In genomic region chr14:96586921-96587822, GRCh38 we compare ENCODE assay signal across 24 cellular contexts.
DNase-seq lines count a peak whose midpoint lies in the region; ATAC-seq and TF ChIP-seq lines count a peak whose summit lies in the region.
"Had no signal": no experiment of that assay in that cellular context is flagged by ENCODE, and none has a peak within 500 bp of the region (broad histone marks: within the 10 kb centered on the region; RNA-seq: fewer than 3 reads in every experiment).

No MANE protein-coding gene starts in this region.

- peaks cover 8% of the 10 kb centered on the region for H3K4me1 Mint-ChIP-seq in activated CD8-positive, alpha-beta memory T cell treated with anti-CD3 and anti-CD28 coated beads, Interleukin-2, amount 10 ng/mL, durations not matched to agents 7 days and 5 days
- peaks cover 75% of the 10 kb centered on the region for H3K4me1 Mint-ChIP-seq in brain

- no peak overlapping the region for H3K4me3 ChIP-seq in mesenchymal stem cell (ENCODE audit: insufficient read depth in 1 of 2, low read depth in 1 of 2, low read length in 2 of 2)
- H3K4me3 ChIP-seq: BLaER1, GM12878 had no signal

- H3K18ac ChIP-seq in mesenchymal stem cell (ENCODE audit: low read depth in 1 of 2, low read length in 2 of 2) = no peak overlapping the region

- peak; percentile 33 for DNase-seq in activated CD8-positive, alpha-beta memory T cell treated with anti-CD3 and anti-CD28 coated beads, Interleukin-2, amount 50 U/mL, for 48 hours
- DNase-seq in activated CD8-positive, alpha-beta memory T cell treated with anti-CD3 and anti-CD28 coated beads, Interleukin-2, amount 10 ng/mL, durations not matched to agents 7 days and 5 days = no peak
- DNase-seq in mesenchymal stem cell (no peak), ureter (ENCODE audit: low spot score) (peak; percentile 28), NCI-H345 treated with DMSO at 0.1 percent for 48 hours (lab: John Stamatoyannopoulos, UW; ENCODE audit: unreplicated experiment) (no peak)
- DNase-seq: Calu3, GF-D8, HFFc6, Karpas-422, NCI-H1417 treated with DMSO at 0.1 percent for 48 hours, NCI-H187 treated with DMSO at 0.1 percent for 48 hours, NCI-H2171, NCI-H446 treated with DMSO at 0.1 percent for 48 hours, PC-3, RPMI8226, SIG-M5 had no signal

- no peak overlapping the region for H3K9ac ChIP-seq in mesenchymal stem cell (ENCODE audit: low read length)
- H3K9ac ChIP-seq: BLaER1 had no signal

- no peak overlapping the region for H3K4ac ChIP-seq in mesenchymal stem cell (ENCODE audit: low read depth in 1 of 2, low read length in 2 of 2)

- no peak overlapping the region for H3K4me3 Mint-ChIP-seq in activated CD8-positive, alpha-beta memory T cell treated with anti-CD3 and anti-CD28 coated beads, Interleukin-2, amount 10 ng/mL, durations not matched to agents 7 days and 5 days
- peak overlapping the region in 1 of 5 experiments; percentile 21 for H3K4me3 Mint-ChIP-seq in brain
- H3K4me3 Mint-ChIP-seq: CD8-positive, alpha-beta T cell; HFFc6; IgD-negative memory B cell had no signal

- no peak overlapping the region for H4K91ac ChIP-seq in mesenchymal stem cell (ENCODE audit: low read length)

- CTCF ChIA-PET in activated CD8-positive, alpha-beta memory T cell treated with anti-CD3 and anti-CD28 coated beads, Interleukin-2, amount 10 ng/mL, durations not matched to agents 7 days and 5 days (lab: Charles Lee) = interaction anchor here (1.7 to 2.8 kb wide), 2 partner anchors 10 to 153 kb away, joined by 4 to 9 read pairs; no protein-coding TSS in a partner anchor

- no peak overlapping the region for H3K4me2 ChIP-seq in mesenchymal stem cell (ENCODE audit: low read length, poor library complexity, severe bottlenecking)

- no peak for TF ChIP-seq CTCF in brain (conservative IDR thresholded peaks at IDR 0.05)

- no peak overlapping the region for H2BK120ac ChIP-seq in mesenchymal stem cell (ENCODE audit: low read depth, low read length)

- H3K79me1 ChIP-seq in mesenchymal stem cell (replicated peaks; ENCODE audit: low read length, poor library complexity, severe bottlenecking) = no peaks in the 10 kb centered on the region

- H3K9me3 Mint-ChIP-seq in activated CD8-positive, alpha-beta memory T cell treated with anti-CD3 and anti-CD28 coated beads, Interleukin-2, amount 10 ng/mL, durations not matched to agents 7 days and 5 days (ENCODE audit: low read depth) = no peaks in the 10 kb centered on the region
- H3K9me3 Mint-ChIP-seq in brain = no peaks in the 10 kb centered on the region
- H3K9me3 Mint-ChIP-seq: CD8-positive, alpha-beta T cell; HFFc6; IgD-negative memory B cell had no signal

- no peaks in the 10 kb centered on the region for H3K36me3 ChIP-seq in mesenchymal stem cell (ENCODE audit: control insufficient read depth in 1 of 2, insufficient read depth in 2 of 2, low read depth in 1 of 2, low read length in 2 of 2)
- H3K36me3 ChIP-seq: BLaER1 had no signal

- H2BK5ac ChIP-seq in mesenchymal stem cell (ENCODE audit: low read depth, low read length, poor library complexity, severe bottlenecking) = no peak overlapping the region

- no peaks in the 10 kb centered on the region for H3K9me3 ChIP-seq in mesenchymal stem cell (ENCODE audit: control insufficient read depth, low read length)
- H3K9me3 ChIP-seq: BLaER1 had no signal

- ATAC-seq in activated CD8-positive, alpha-beta memory T cell treated with anti-CD3 and anti-CD28 coated beads, Interleukin-2, amount 10 ng/mL, durations not matched to agents 7 days and 5 days = no peak
- no peak for ATAC-seq in HG02798 (IDR thresholded peaks at IDR 0.05; ENCODE audit: poor library complexity, unreplicated experiment)
- ATAC-seq in GM21515 (IDR thresholded peaks at IDR 0.05; ENCODE audit: unreplicated experiment) = no peak
- ATAC-seq: CD8-positive, alpha-beta T cell; GM12878; PC-3; SK-N-SH treated with all-trans-retinoic acid at 6 μM for 48 hours had no signal

- H3K27ac Mint-ChIP-seq in activated CD8-positive, alpha-beta memory T cell treated with anti-CD3 and anti-CD28 coated beads, Interleukin-2, amount 10 ng/mL, durations not matched to agents 7 days and 5 days = no peak overlapping the region
- H3K27ac Mint-ChIP-seq in brain = peak overlapping the region in 4 of 5 experiments; percentile 33 to 72 (median 66)
- H3K27ac Mint-ChIP-seq: CD8-positive, alpha-beta T cell; HFFc6; IgD-negative memory B cell had no signal

- H2AFZ ChIP-seq in mesenchymal stem cell (ENCODE audit: low read depth, low read length) = no peak overlapping the region

- H3K14ac ChIP-seq in mesenchymal stem cell (ENCODE audit: low read length in 2 of 2) = no peak overlapping the region

- H2BK12ac ChIP-seq in mesenchymal stem cell (ENCODE audit: low read length in 2 of 2) = no peak overlapping the region

- 85% methylated on average over 17 of the region's 21 CpGs for WGBS in mesenchymal stem cell

- H3K36me3 Mint-ChIP-seq in activated CD8-positive, alpha-beta memory T cell treated with anti-CD3 and anti-CD28 coated beads, Interleukin-2, amount 10 ng/mL, durations not matched to agents 7 days and 5 days = no peaks in the 10 kb centered on the region
- no peaks in the 10 kb centered on the region for H3K36me3 Mint-ChIP-seq in brain
- H3K36me3 Mint-ChIP-seq: CD8-positive, alpha-beta T cell; IgD-negative memory B cell had no signal

- H2BK15ac ChIP-seq in mesenchymal stem cell (ENCODE audit: low read depth, poor library complexity, severe bottlenecking) = no peak overlapping the region

- H4K8ac ChIP-seq in mesenchymal stem cell (ENCODE audit: low read length) = peak overlapping the region; percentile 14

- no peak overlapping the region for H2AK5ac ChIP-seq in mesenchymal stem cell (ENCODE audit: low read length, severe bottlenecking)

- no peaks in the 10 kb centered on the region for H3K4me1 ChIP-seq in mesenchymal stem cell (ENCODE audit: control insufficient read depth, insufficient read depth, low read depth, low read length)

- H3K23ac ChIP-seq in mesenchymal stem cell (ENCODE audit: low read length in 2 of 2) = no peak overlapping the region

- peaks cover 25 to 77% of the 10 kb centered on the region in 2 experiments for H3K27me3 ChIP-seq in mesenchymal stem cell (ENCODE audit: control insufficient read depth in 1 of 2, insufficient read depth in 1 of 2, low read length in 2 of 2)
- H3K27me3 ChIP-seq: BLaER1 had no signal

- no peak overlapping the region for H3K27ac ChIP-seq in mesenchymal stem cell (ENCODE audit: low read length, poor library complexity, severe bottlenecking)
- H3K27ac ChIP-seq: BLaER1 had no signal

- H3K27me3 Mint-ChIP-seq in activated CD8-positive, alpha-beta memory T cell treated with anti-CD3 and anti-CD28 coated beads, Interleukin-2, amount 10 ng/mL, durations not matched to agents 7 days and 5 days = peaks cover 30% of the 10 kb centered on the region
- peaks cover 1% of the 10 kb centered on the region for H3K27me3 Mint-ChIP-seq in brain

Comparison
In these comparisons a context has a peak if more than half of its experiments do, and no peak if none do; other contexts are left out.
1. DNase-seq: peak in activated CD8-positive, alpha-beta memory T cell treated with anti-CD3 and anti-CD28 coated beads, Interleukin-2, amount 50 U/mL, for 48 hours (single experiment) and ureter (single experiment); none in activated CD8-positive, alpha-beta memory T cell treated with anti-CD3 and anti-CD28 coated beads, Interleukin-2, amount 10 ng/mL, durations not matched to agents 7 days and 5 days (single experiment), mesenchymal stem cell (single experiment) and NCI-H345 treated with DMSO at 0.1 percent for 48 hours (single experiment).